In genomic region chrX:79153348-79153747, GRCh38 we compare ENCODE assay signal across 15 cellular contexts. TPM values are rescaled to one million over a fixed set of nuclear protein-coding genes. Genes with fewer than 3 reads are reported as not detected.
DNase-seq lines count a peak whose midpoint lies in the region; ATAC-seq lines count a peak whose summit lies in the region.
"Had no signal": no experiment of that assay in that cellular context is flagged by ENCODE, and none has a peak within 500 bp of the region (broad histone marks: within the 10 kb centered on the region; RNA-seq: fewer than 3 reads in every experiment).

No MANE protein-coding gene starts in this region.

- H4K20me1 ChIP-seq in BLaER1 (no peaks in the 10 kb centered on the region), Karpas-422 (ENCODE audit: insufficient read depth, low read depth, low read length) (no peaks in the 10 kb centered on the region)

- POLR2A ChIA-PET in activated CD8-positive, alpha-beta T cell treated with anti-CD3 and anti-CD28 coated beads, Interleukin-2, amount 10 ng/mL, durations not matched to agents 7 days and 5 days (lab: Charles Lee), result interaction anchor here (0.6 to 3.5 kb wide), 7 partner anchors 9 to 494 kb away, joined by 3 to 11 read pairs (median 3); partner anchors contain the start of genes GPR174 and RTL3

- H3K27me3 Mint-ChIP-seq in activated CD8-positive, alpha-beta T cell treated with anti-CD3 and anti-CD28 coated beads, Interleukin-2, amount 10 ng/mL, durations not matched to agents 7 days and 5 days (ENCODE audit: low read depth), result no peaks in the 10 kb centered on the region

- ATAC-seq in GM18909 (IDR thresholded peaks at IDR 0.05; ENCODE audit: poor library complexity, unreplicated experiment) (peak; percentile 72), HG02973 (IDR thresholded peaks at IDR 0.05; ENCODE audit: unreplicated experiment) (peak; percentile 47), left ventricle myocardium superior (no peak), GM18867 (IDR thresholded peaks at IDR 0.05; ENCODE audit: unreplicated experiment) (no peak)
- ATAC-seq in activated CD8-positive, alpha-beta T cell treated with anti-CD3 and anti-CD28 coated beads, Interleukin-2, amount 10 ng/mL, durations not matched to agents 7 days and 5 days, result peak; percentile 45
- ATAC-seq: GM23338 had no signal

- CTCF ChIA-PET in activated CD8-positive, alpha-beta T cell treated with anti-CD3 and anti-CD28 coated beads, Interleukin-2, amount 10 ng/mL, durations not matched to agents 7 days and 5 days (lab: Charles Lee), result interaction anchor here (0.8 to 1.0 kb wide), 2 partner anchors 9 to 69 kb away, joined by 4 to 5 read pairs; no protein-coding TSS in a partner anchor

- no peaks in the 10 kb centered on the region for H3K9me2 ChIP-seq in Karpas-422 (replicated peaks; ENCODE audit: insufficient read depth, low read length)

- H3K9me3 ChIP-seq in BLaER1, result no peaks in the 10 kb centered on the region
- peaks cover 15% of the 10 kb centered on the region for H3K9me3 ChIP-seq in Karpas-422 (ENCODE audit: low read length)
- H3K9me3 ChIP-seq: upper lobe of left lung had no signal

- no peak overlapping the region for H3K4me3 ChIP-seq in BLaER1
- H3K4me3 ChIP-seq in Karpas-422 (ENCODE audit: low read length), result no peak overlapping the region
- H3K4me3 ChIP-seq: GM23338, lung, upper lobe of left lung had no signal

- H3K4me1 ChIP-seq in BLaER1 (peaks cover 14% of the 10 kb centered on the region), Karpas-422 (ENCODE audit: low read length) (no peaks in the 10 kb centered on the region)
- H3K4me1 ChIP-seq: upper lobe of left lung had no signal

- intact Hi-C loops in left ventricle myocardium superior (cut with micrococcal nuclease), result no loop called here

- H3K27ac ChIP-seq in BLaER1, result no peak overlapping the region
- H3K27ac ChIP-seq in Karpas-422 (ENCODE audit: low read length), result no peak overlapping the region

- peak overlapping the region; percentile 91 for H3K27ac Mint-ChIP-seq in activated CD8-positive, alpha-beta T cell treated with anti-CD3 and anti-CD28 coated beads, Interleukin-2, amount 10 ng/mL, durations not matched to agents 7 days and 5 days
- H3K27ac Mint-ChIP-seq: GM23338 had no signal

- H3K36me3 Mint-ChIP-seq in activated CD8-positive, alpha-beta T cell treated with anti-CD3 and anti-CD28 coated beads, Interleukin-2, amount 10 ng/mL, durations not matched to agents 7 days and 5 days (ENCODE audit: low read depth), result peaks cover 62% of the 10 kb centered on the region

- peak overlapping the region; percentile 43 for H3K4me2 ChIP-seq in BLaER1
- no peak overlapping the region for H3K4me2 ChIP-seq in Karpas-422 (ENCODE audit: low read depth, low read length, poor library complexity, severe bottlenecking)
- H3K4me2 ChIP-seq: GM23338 had no signal

- peak overlapping the region; percentile 67 for H3K4me3 Mint-ChIP-seq in activated CD8-positive, alpha-beta T cell treated with anti-CD3 and anti-CD28 coated beads, Interleukin-2, amount 10 ng/mL, durations not matched to agents 7 days and 5 days
- H3K4me3 Mint-ChIP-seq: GM23338 had no signal

- no peaks in the 10 kb centered on the region for H3K36me3 ChIP-seq in BLaER1
- H3K36me3 ChIP-seq in Karpas-422 (ENCODE audit: insufficient read depth, low read length), result no peaks in the 10 kb centered on the region
- H3K36me3 ChIP-seq: upper lobe of left lung had no signal

- DNase-seq in activated CD8-positive, alpha-beta T cell treated with anti-CD3 and anti-CD28 coated beads, Interleukin-2, amount 10 ng/mL, durations not matched to agents 7 days and 5 days, result no peak
- no peak for DNase-seq in left ventricle myocardium superior
- no peak for DNase-seq in NCI-H187 treated with DMSO at 0.1 percent for 48 hours (lab: John Stamatoyannopoulos, UW)
- no peak for DNase-seq in Karpas-422
- DNase-seq: C1 segment of cervical spinal cord, NCI-H1417 treated with DMSO at 0.1 percent for 48 hours, T1000, upper lobe of left lung had no signal

- no peaks in the 10 kb centered on the region for H3K9me3 Mint-ChIP-seq in activated CD8-positive, alpha-beta T cell treated with anti-CD3 and anti-CD28 coated beads, Interleukin-2, amount 10 ng/mL, durations not matched to agents 7 days and 5 days (ENCODE audit: insufficient read depth)
- H3K9me3 Mint-ChIP-seq: GM23338 had no signal

- no peak overlapping the region for H2AFZ ChIP-seq in Karpas-422 (ENCODE audit: low read length)
- H2AFZ ChIP-seq: GM23338 had no signal

- peaks cover 88% of the 10 kb centered on the region for H3K27me3 ChIP-seq in BLaER1
- H3K27me3 ChIP-seq in Karpas-422 (ENCODE audit: low read length), result no peaks in the 10 kb centered on the region
- H3K27me3 ChIP-seq: upper lobe of left lung had no signal

- no peaks in the 10 kb centered on the region for H3K79me2 ChIP-seq in Karpas-422 (ENCODE audit: low read length)

- H3K9ac ChIP-seq in BLaER1 (no peak overlapping the region), Karpas-422 (ENCODE audit: low read length) (no peak overlapping the region)

- peaks cover 81% of the 10 kb centered on the region for H3K4me1 Mint-ChIP-seq in activated CD8-positive, alpha-beta T cell treated with anti-CD3 and anti-CD28 coated beads, Interleukin-2, amount 10 ng/mL, durations not matched to agents 7 days and 5 days (ENCODE audit: low read depth)

RNA-seq across cellular contexts. Expression of gene GPR174, which starts 8.9 kb away (rescaled TPM):
- total RNA-seq in activated CD8-positive, alpha-beta T cell treated with anti-CD3 and anti-CD28 coated beads, Interleukin-2, amount 10 ng/mL, durations not matched to agents 7 days and 5 days, result 10 to 100 TPM; 19.8 to 20.0 TPM
- total RNA-seq in left ventricle myocardium superior, result 0.37 TPM
- 0.04 and 0.75 TPM in 2 replicates for total RNA-seq in Karpas-422 (2014; rRNA removed; shearing (Covaris generic); ENCODE audit: low replicate concordance)
- total RNA-seq: GM23338, pulmonary artery endothelial cell had no signal

Comparison
In these comparisons a context has a peak if more than half of its experiments do, and no peak if none do; other contexts are left out.
1. ATAC-seq: peak in GM18909 (single experiment), HG02973 (single experiment) and activated CD8-positive, alpha-beta T cell treated with anti-CD3 and anti-CD28 coated beads, Interleukin-2, amount 10 ng/mL, durations not matched to agents 7 days and 5 days (single experiment); none in left ventricle myocardium superior (single experiment) and GM18867 (single experiment).
2. RNA of gene GPR174, which starts 8.9 kb away (total RNA-seq): 19.8 to 20.0 TPM in activated CD8-positive, alpha-beta T cell treated with anti-CD3 and anti-CD28 coated beads, Interleukin-2, amount 10 ng/mL, durations not matched to agents 7 days and 5 days; 0.04 to 0.75 TPM in Karpas-422 and 0.37 TPM in left ventricle myocardium superior (single experiment); every median in the first group is over 10 times any median in the second.